ENCODE assay signal across 1 cellular context in the genomic region with DNA sequence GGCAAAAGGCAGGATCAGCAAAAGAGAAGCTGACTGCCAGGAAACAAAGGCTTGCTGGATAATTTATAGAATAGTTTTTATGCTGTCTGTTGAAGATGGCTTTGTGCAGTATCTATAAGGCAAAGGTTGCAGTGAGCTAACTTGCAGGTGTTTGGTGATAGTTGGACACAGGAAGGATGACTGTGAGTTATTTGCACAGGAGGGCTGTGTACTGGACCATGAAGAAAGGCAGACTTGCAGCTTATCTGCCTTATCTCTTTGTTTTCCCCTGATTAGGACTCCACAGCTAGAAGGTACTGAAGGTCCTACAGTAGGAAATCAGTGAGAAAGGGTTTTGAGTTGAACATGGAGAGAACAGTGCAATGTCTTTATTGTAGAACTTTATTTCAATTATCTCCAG.
TF ChIP-seq lines count a peak whose summit lies in the region.

No MANE protein-coding gene starts in this region.

TF ChIP-seq in HepG2, 621 proteins besides CTCF, POLR2A, EP300 and RAD21:
- TF ChIP-seq, protein P1, sequence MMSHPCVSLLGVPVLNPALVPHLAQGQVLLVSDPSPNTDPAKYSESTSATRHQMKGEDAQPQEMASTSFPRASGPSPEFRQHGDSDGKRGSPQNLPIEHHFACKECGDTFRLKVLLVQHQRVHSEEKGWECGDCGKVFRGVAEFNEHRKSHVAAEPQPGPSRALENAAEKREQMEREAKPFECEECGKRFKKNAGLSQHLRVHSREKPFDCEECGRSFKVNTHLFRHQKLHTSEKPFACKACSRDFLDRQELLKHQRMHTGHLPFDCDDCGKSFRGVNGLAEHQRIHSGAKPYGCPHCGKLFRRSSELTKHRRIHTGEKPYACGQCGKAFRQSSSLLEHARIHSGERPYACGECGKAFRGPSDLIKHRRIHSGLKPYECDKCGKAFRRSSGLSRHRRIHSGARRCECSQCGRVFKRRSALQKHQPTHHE (CRISPR knock-in tag; IDR thresholded peaks at IDR 0.05; ENCODE audit: borderline replicate concordance) = 0 out of 2 replicates have a peak, but pooled peaks have one; percentile 31
- TF ChIP-seq FOXP4 (CRISPR knock-in tag; IDR thresholded peaks at IDR 0.05) (peak; percentile 31; the same call in 1 of the 2 replicates), ZNF800 (CRISPR knock-in tag; IDR thresholded peaks at IDR 0.05) (0 out of 2 replicates have a peak, but pooled peaks have one; percentile 6), ZSCAN30 (CRISPR knock-in tag; IDR thresholded peaks at IDR 0.05) (no peak), CEBPB (IDR thresholded peaks at IDR 0.05; ENCODE audit: borderline replicate concordance, low read depth, low read length) (no peak), PPARG (CRISPR knock-in tag; conservative IDR thresholded peaks at IDR 0.05) (peak; percentile 45; the same call in 1 of the 2 replicates), ZNF639 (CRISPR knock-in tag; conservative IDR thresholded peaks at IDR 0.05) (no peak), ZNF615 (CRISPR knock-in tag; IDR thresholded peaks at IDR 0.05; ENCODE audit: borderline replicate concordance) (no peak), GFI1 (CRISPR knock-in tag; IDR thresholded peaks at IDR 0.05; ENCODE audit: borderline replicate concordance) (no peak), SOX13 (IDR thresholded peaks at IDR 0.05) (no peak), SOX13 (CRISPR knock-in tag; conservative IDR thresholded peaks at IDR 0.05 in 1 of 2, IDR thresholded peaks at IDR 0.05 in 1 of 2) (peak in 1 of 2 experiments; percentile 69; a peak in 2 of 4 replicates), ZNF101 (CRISPR knock-in tag; IDR thresholded peaks at IDR 0.05; ENCODE audit: borderline replicate concordance, low read depth) (no peak), FOXP1 (IDR thresholded peaks at IDR 0.05) (no peak), FOXP1 (CRISPR knock-in tag; IDR thresholded peaks at IDR 0.05) (0 out of 2 replicates have a peak, but pooled peaks have one; percentile 13), HNRNPLL (IDR thresholded peaks at IDR 0.05; ENCODE audit: low read depth, low read length, poor library complexity, severe bottlenecking) (no peak), PBX3 (CRISPR knock-in tag; IDR thresholded peaks at IDR 0.05; ENCODE audit: borderline replicate concordance) (no peak), KLF11 (CRISPR knock-in tag; IDR thresholded peaks at IDR 0.05) (no peak), ZNF546 (CRISPR knock-in tag; conservative IDR thresholded peaks at IDR 0.05) (no peak), FOXA3 (CRISPR knock-in tag; IDR thresholded peaks at IDR 0.05) (peak; percentile 41; the same call in 1 of the 2 replicates), THAP11 (CRISPR knock-in tag; IDR thresholded peaks at IDR 0.05) (no peak), NFE2L2 (IDR thresholded peaks at IDR 0.05; ENCODE audit: low read length) (no peak), FOXJ3 (CRISPR knock-in tag; IDR thresholded peaks at IDR 0.05; ENCODE audit: borderline replicate concordance) (0 out of 2 replicates have a peak, but pooled peaks have one; percentile 36), ZNF710 (CRISPR knock-in tag; IDR thresholded peaks at IDR 0.05; ENCODE audit: borderline replicate concordance) (peak; percentile 88), FOXA1 (IDR thresholded peaks at IDR 0.05) (no peak), FOXA1 (CRISPR knock-in tag; IDR thresholded peaks at IDR 0.05) (0 out of 2 replicates have a peak, but pooled peaks have one; percentile 32), REL (CRISPR knock-in tag; conservative IDR thresholded peaks at IDR 0.05) (no peak), ZNF230 (CRISPR knock-in tag; IDR thresholded peaks at IDR 0.05) (no peak), ZNF652 (CRISPR knock-in tag; IDR thresholded peaks at IDR 0.05; ENCODE audit: borderline replicate concordance, low read depth) (no peak), CREM (IDR thresholded peaks at IDR 0.05) (no peak), CREM (CRISPR knock-in tag; IDR thresholded peaks at IDR 0.05) (no peak), FOSL2 (CRISPR knock-in tag; IDR thresholded peaks at IDR 0.05) (peak; percentile 40; the same call in 1 of the 2 replicates), SSRP1 (CRISPR knock-in tag; IDR thresholded peaks at IDR 0.05) (no peak), ZNF83 (CRISPR knock-in tag; IDR thresholded peaks at IDR 0.05; ENCODE audit: borderline replicate concordance) (no peak), ZNF263 (CRISPR knock-in tag; IDR thresholded peaks at IDR 0.05) (0 out of 2 replicates have a peak, but pooled peaks have one; percentile 28), SOX5 (CRISPR knock-in tag; IDR thresholded peaks at IDR 0.05; ENCODE audit: borderline replicate concordance) (peak; percentile 47; the same call in 1 of the 2 replicates), SOX6 (IDR thresholded peaks at IDR 0.05) (no peak), SOX6 (CRISPR knock-in tag; IDR thresholded peaks at IDR 0.05) (peak; percentile 63), AHR (CRISPR knock-in tag; IDR thresholded peaks at IDR 0.05) (no peak), BCL3 (CRISPR knock-in tag; IDR thresholded peaks at IDR 0.05) (no peak), NR2F2 (IDR thresholded peaks at IDR 0.05; ENCODE audit: borderline replicate concordance, low read depth) (no peak), RXRB (CRISPR knock-in tag; IDR thresholded peaks at IDR 0.05; ENCODE audit: borderline replicate concordance) (0 out of 2 replicates have a peak, but pooled peaks have one; percentile 29), MAFF (IDR thresholded peaks at IDR 0.05; ENCODE audit: low read depth, low read length) (no peak), REXO4 (CRISPR knock-in tag; IDR thresholded peaks at IDR 0.05; ENCODE audit: borderline replicate concordance) (no peak)
- TF ChIP-seq, protein P2, sequence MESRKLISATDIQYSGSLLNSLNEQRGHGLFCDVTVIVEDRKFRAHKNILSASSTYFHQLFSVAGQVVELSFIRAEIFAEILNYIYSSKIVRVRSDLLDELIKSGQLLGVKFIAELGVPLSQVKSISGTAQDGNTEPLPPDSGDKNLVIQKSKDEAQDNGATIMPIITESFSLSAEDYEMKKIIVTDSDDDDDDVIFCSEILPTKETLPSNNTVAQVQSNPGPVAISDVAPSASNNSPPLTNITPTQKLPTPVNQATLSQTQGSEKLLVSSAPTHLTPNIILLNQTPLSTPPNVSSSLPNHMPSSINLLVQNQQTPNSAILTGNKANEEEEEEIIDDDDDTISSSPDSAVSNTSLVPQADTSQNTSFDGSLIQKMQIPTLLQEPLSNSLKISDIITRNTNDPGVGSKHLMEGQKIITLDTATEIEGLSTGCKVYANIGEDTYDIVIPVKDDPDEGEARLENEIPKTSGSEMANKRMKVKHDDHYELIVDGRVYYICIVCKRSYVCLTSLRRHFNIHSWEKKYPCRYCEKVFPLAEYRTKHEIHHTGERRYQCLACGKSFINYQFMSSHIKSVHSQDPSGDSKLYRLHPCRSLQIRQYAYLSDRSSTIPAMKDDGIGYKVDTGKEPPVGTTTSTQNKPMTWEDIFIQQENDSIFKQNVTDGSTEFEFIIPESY (CRISPR knock-in tag; IDR thresholded peaks at IDR 0.05) = no peak
- TF ChIP-seq, protein P3, sequence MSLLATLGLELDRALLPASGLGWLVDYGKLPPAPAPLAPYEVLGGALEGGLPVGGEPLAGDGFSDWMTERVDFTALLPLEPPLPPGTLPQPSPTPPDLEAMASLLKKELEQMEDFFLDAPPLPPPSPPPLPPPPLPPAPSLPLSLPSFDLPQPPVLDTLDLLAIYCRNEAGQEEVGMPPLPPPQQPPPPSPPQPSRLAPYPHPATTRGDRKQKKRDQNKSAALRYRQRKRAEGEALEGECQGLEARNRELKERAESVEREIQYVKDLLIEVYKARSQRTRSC (CRISPR knock-in tag; IDR thresholded peaks at IDR 0.05; ENCODE audit: low read depth) = no peak
